In the genomic region with DNA sequence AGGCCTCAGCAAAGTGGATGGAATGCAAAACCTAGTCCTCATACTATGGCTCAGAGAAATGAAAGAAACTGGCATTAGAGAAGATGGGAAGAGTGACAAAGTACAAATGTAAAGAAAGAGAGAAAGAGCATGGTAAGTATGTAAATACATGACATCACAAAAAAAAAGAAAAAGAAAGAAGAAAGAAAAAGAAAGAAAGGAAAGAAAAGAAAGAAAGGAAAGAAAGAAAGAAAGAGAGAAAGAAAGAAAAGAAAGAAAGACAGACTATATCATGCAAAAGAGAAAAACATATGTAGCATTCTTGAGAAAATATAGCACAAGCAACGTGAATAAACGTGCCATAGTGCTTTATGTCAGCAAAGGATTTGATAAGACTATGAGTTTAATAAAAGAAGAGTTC, we compare ENCODE assay signal across 8 cellular contexts.
"Had no signal": no experiment of that assay in that cellular context is flagged by ENCODE, and none has a peak within 500 bp of the region (broad histone marks: within the 10 kb centered on the region; RNA-seq: fewer than 3 reads in every experiment).

No MANE protein-coding gene starts in this region.

- H3K27me3 Mint-ChIP-seq: IgD-negative memory B cell had no signal

- H2AFZ ChIP-seq: GM23248 had no signal

- H3K4me3 ChIP-seq: GM23248, HAP-1 had no signal

- DNase-seq: GM23248, GOT3, H7, KG1 had no signal

- H3K27ac ChIP-seq: GM23248 had no signal

- H3K9me3 ChIP-seq: HAP-1 had no signal

- H3K27ac Mint-ChIP-seq: IgD-negative memory B cell had no signal

- H3K9ac ChIP-seq: GM23248 had no signal

- H3K36me3 ChIP-seq: HAP-1 had no signal

- FAIRE-seq: HTR-8/SVneo had no signal

- H3K4me1 ChIP-seq: HAP-1 had no signal

- H3K4me1 Mint-ChIP-seq: IgD-negative memory B cell had no signal

- H3K4me3 Mint-ChIP-seq: IgD-negative memory B cell had no signal

- ATAC-seq: HCT116 had no signal

- H3K36me3 Mint-ChIP-seq: IgD-negative memory B cell had no signal
